8 cellular contexts compared by ENCODE assay signal in genomic region chr22:31122532-31123291, GRCh38. TPM values are rescaled to one million over a fixed set of nuclear protein-coding genes. Genes with fewer than 3 reads are reported as not detected.
DNase-seq lines count a peak whose midpoint lies in the region; ATAC-seq and TF ChIP-seq lines count a peak whose summit lies in the region.

TSS of gene INPP5J (plus strand) at chr22:31122966. CDS start at chr22:31123015, 49 bp downstream.

- peak within 1 kb of the TSS; percentile 86 for H3K18ac ChIP-seq in neuronal stem cell (ENCODE audit: low read length)

- no peaks in the 10 kb centered on the region for H3K9me3 Mint-ChIP-seq in activated CD8-positive, alpha-beta T cell treated with anti-CD3 and anti-CD28 coated beads for 36 hours
- H3K9me3 Mint-ChIP-seq in activated CD8-positive, alpha-beta T cell treated with anti-CD3 and anti-CD28 coated beads, Interleukin-2, amount 10 ng/mL, durations not matched to agents 7 days and 5 days (ENCODE audit: insufficient read depth), result no peaks in the 10 kb centered on the region

- H3K4me1 Mint-ChIP-seq in activated CD8-positive, alpha-beta T cell treated with anti-CD3 and anti-CD28 coated beads for 36 hours (ENCODE audit: low read depth), result no peaks in the 10 kb centered on the region
- peaks cover 1% of the 10 kb centered on the region for H3K4me1 Mint-ChIP-seq in activated CD8-positive, alpha-beta T cell treated with anti-CD3 and anti-CD28 coated beads, Interleukin-2, amount 10 ng/mL, durations not matched to agents 7 days and 5 days (ENCODE audit: low read depth)

- H3K4me3 ChIP-seq in SJCRH30 (peak within 1 kb of the TSS; percentile 21; the same call in 1 of the 2 replicates), foreskin fibroblast (ENCODE audit: low read depth in 1 of 2, low read length in 2 of 2) (peak within 1 kb of the TSS; percentile 26 to 46), neuronal stem cell (ENCODE audit: low read length in 2 of 2) (peak within 1 kb of the TSS; percentile 47 to 76)

- peak within 1 kb of the TSS; percentile 90 for H2BK15ac ChIP-seq in neuronal stem cell (ENCODE audit: low read length)

- no peak for ATAC-seq in activated CD8-positive, alpha-beta T cell treated with anti-CD3 and anti-CD28 coated beads for 36 hours
- ATAC-seq in activated CD8-positive, alpha-beta T cell treated with anti-CD3 and anti-CD28 coated beads, Interleukin-2, amount 10 ng/mL, durations not matched to agents 7 days and 5 days, result no peak
- no peak for ATAC-seq in GM19023 (IDR thresholded peaks at IDR 0.05; ENCODE audit: unreplicated experiment)

- no peak for TF ChIP-seq CTCF in activated CD8-positive, alpha-beta T cell treated with anti-CD3 and anti-CD28 coated beads for 36 hours (IDR thresholded peaks at IDR 0.05)
- TF ChIP-seq CTCF in foreskin fibroblast (IDR thresholded peaks at IDR 0.05; ENCODE audit: low read depth, low read length), result no peak

- H2BK5ac ChIP-seq in neuronal stem cell (ENCODE audit: low read length), result no peak within 1 kb of the TSS

- intact Hi-C loops in activated CD8-positive, alpha-beta T cell treated with anti-CD3 and anti-CD28 coated beads for 36 hours (cut with micrococcal nuclease), result no loop called here

- no peak within 1 kb of the TSS for H3K23ac ChIP-seq in neuronal stem cell (ENCODE audit: low read depth, low read length, poor library complexity)

- POLR2A ChIA-PET in activated CD8-positive, alpha-beta T cell treated with anti-CD3 and anti-CD28 coated beads for 36 hours (lab: Charles Lee), result no interaction called here
- POLR2A ChIA-PET in activated CD8-positive, alpha-beta T cell treated with anti-CD3 and anti-CD28 coated beads, Interleukin-2, amount 10 ng/mL, durations not matched to agents 7 days and 5 days (lab: Charles Lee), result no interaction called here

- peak within 1 kb of the TSS; percentile 1 for H2BK12ac ChIP-seq in neuronal stem cell (ENCODE audit: low read length)

- H3K27ac Mint-ChIP-seq in activated CD8-positive, alpha-beta T cell treated with anti-CD3 and anti-CD28 coated beads for 36 hours, result peak within 1 kb of the TSS; percentile 10
- no peak within 1 kb of the TSS for H3K27ac Mint-ChIP-seq in activated CD8-positive, alpha-beta T cell treated with anti-CD3 and anti-CD28 coated beads, Interleukin-2, amount 10 ng/mL, durations not matched to agents 7 days and 5 days

- CTCF ChIA-PET in activated CD8-positive, alpha-beta T cell treated with anti-CD3 and anti-CD28 coated beads for 36 hours (lab: Charles Lee), result no interaction called here
- CTCF ChIA-PET in activated CD8-positive, alpha-beta T cell treated with anti-CD3 and anti-CD28 coated beads, Interleukin-2, amount 10 ng/mL, durations not matched to agents 7 days and 5 days (lab: Charles Lee), result no interaction called here

- H3K27ac ChIP-seq in SJCRH30, result no peak within 1 kb of the TSS
- H3K27ac ChIP-seq in neuronal stem cell (replicated peaks; ENCODE audit: low read length), result no peak within 1 kb of the TSS

- no peak within 1 kb of the TSS for H3K14ac ChIP-seq in neuronal stem cell (ENCODE audit: low read length)

- H2BK120ac ChIP-seq in neuronal stem cell (ENCODE audit: low read depth, low read length), result peak within 1 kb of the TSS; percentile 61

- H3K79me1 ChIP-seq in neuronal stem cell (ENCODE audit: low read depth, low read length), result peaks cover 2% of the 10 kb centered on the region

- peak within 1 kb of the TSS; percentile 77 for H4K91ac ChIP-seq in neuronal stem cell (ENCODE audit: low read depth, low read length, poor library complexity)

- peak within 1 kb of the TSS; percentile 92 for H2AFZ ChIP-seq in neuronal stem cell (ENCODE audit: low read length)

- no peaks in the 10 kb centered on the region for H3K4me1 ChIP-seq in SJCRH30
- H3K4me1 ChIP-seq in neuronal stem cell (ENCODE audit: control insufficient read depth in 2 of 2, insufficient read depth in 1 of 2, low read depth in 1 of 2, low read length in 2 of 2), result peaks cover 0 to 13% of the 10 kb centered on the region in 2 donors

- H4K8ac ChIP-seq in neuronal stem cell (ENCODE audit: low read depth, low read length), result peak within 1 kb of the TSS; percentile 66

- no peak for DNase-seq in activated CD8-positive, alpha-beta T cell treated with anti-CD3 and anti-CD28 coated beads for 36 hours
- DNase-seq in activated CD8-positive, alpha-beta T cell treated with anti-CD3 and anti-CD28 coated beads, Interleukin-2, amount 10 ng/mL, durations not matched to agents 7 days and 5 days, result no peak
- peak; percentile 37 to 53 for DNase-seq in SJCRH30
- DNase-seq in foreskin fibroblast, result peak in 1 of 2 donors; percentile 60
- DNase-seq in neuronal stem cell (ENCODE audit: low spot score), result no peak
- DNase-seq in SIG-M5 treated with dmso at 0.1 percent for 504 hours (lab: John Stamatoyannopoulos, UW; ENCODE audit: unreplicated experiment), result no peak
- DNase-seq in stimulated activated CD4-positive, alpha-beta T cell treated with anti-CD3 and anti-CD28 coated beads, Interleukin-4, amount 100 ng/mL, for 4 hours, result no peak

- peak within 1 kb of the TSS; percentile 93 for H2AK5ac ChIP-seq in neuronal stem cell (ENCODE audit: low read depth, low read length)

- no peak within 1 kb of the TSS for H3K4me3 Mint-ChIP-seq in activated CD8-positive, alpha-beta T cell treated with anti-CD3 and anti-CD28 coated beads for 36 hours
- no peak within 1 kb of the TSS for H3K4me3 Mint-ChIP-seq in activated CD8-positive, alpha-beta T cell treated with anti-CD3 and anti-CD28 coated beads, Interleukin-2, amount 10 ng/mL, durations not matched to agents 7 days and 5 days

- H3K27me3 Mint-ChIP-seq in activated CD8-positive, alpha-beta T cell treated with anti-CD3 and anti-CD28 coated beads for 36 hours, result no peaks in the 10 kb centered on the region
- H3K27me3 Mint-ChIP-seq in activated CD8-positive, alpha-beta T cell treated with anti-CD3 and anti-CD28 coated beads, Interleukin-2, amount 10 ng/mL, durations not matched to agents 7 days and 5 days (ENCODE audit: low read depth), result peaks cover 3% of the 10 kb centered on the region

- H3K4ac ChIP-seq in neuronal stem cell (ENCODE audit: low read length), result peak within 1 kb of the TSS; percentile 17

- H3K9me3 ChIP-seq in SJCRH30 (replicated peaks), result no peaks in the 10 kb centered on the region
- no peaks in the 10 kb centered on the region for H3K9me3 ChIP-seq in neuronal stem cell (replicated peaks in 1 of 2; ENCODE audit: control insufficient read depth in 2 of 2, insufficient read depth in 1 of 2, low read depth in 1 of 2, low read length in 2 of 2)

- H3K9ac ChIP-seq in neuronal stem cell (ENCODE audit: low read depth, low read length, poor library complexity), result peak within 1 kb of the TSS; percentile 39

- H3K36me3 Mint-ChIP-seq in activated CD8-positive, alpha-beta T cell treated with anti-CD3 and anti-CD28 coated beads for 36 hours (ENCODE audit: low read depth), result no peaks in the 10 kb centered on the region
- no peaks in the 10 kb centered on the region for H3K36me3 Mint-ChIP-seq in activated CD8-positive, alpha-beta T cell treated with anti-CD3 and anti-CD28 coated beads, Interleukin-2, amount 10 ng/mL, durations not matched to agents 7 days and 5 days (ENCODE audit: low read depth)

- H3K27me3 ChIP-seq in SJCRH30 (no peaks in the 10 kb centered on the region), neuronal stem cell (ENCODE audit: control insufficient read depth in 3 of 3, insufficient read depth in 3 of 3, low read depth in 1 of 3, low read length in 3 of 3) (peaks cover 0 to 31% (median 0%) of the 10 kb centered on the region in 3 experiments)

- H3K36me3 ChIP-seq in SJCRH30 (no peaks in the 10 kb centered on the region), neuronal stem cell (replicated peaks in 1 of 2; ENCODE audit: control insufficient read depth in 2 of 2, insufficient read depth in 2 of 2, low read length in 2 of 2) (no peaks in the 10 kb centered on the region)

- peak within 1 kb of the TSS; percentile 82 for H3K4me2 ChIP-seq in neuronal stem cell (ENCODE audit: insufficient read depth, low read length, poor library complexity, severe bottlenecking)

- no CpG with 5 or more reads among the region's 10 CpGs for WGBS in neuronal stem cell (ENCODE audit: extremely low coverage in 2 of 2, insufficient read length in 2 of 2, insufficient replicate concordance in 1 of 2), 2 donors

RNA-seq across cellular contexts. Expression of gene INPP5J, which starts in this region (rescaled TPM):
- under 1 TPM; 0.09 to 0.29 TPM for total RNA-seq in activated CD8-positive, alpha-beta T cell treated with anti-CD3 and anti-CD28 coated beads for 36 hours
- total RNA-seq in activated CD8-positive, alpha-beta T cell treated with anti-CD3 and anti-CD28 coated beads, Interleukin-2, amount 10 ng/mL, durations not matched to agents 7 days and 5 days, result not detected
- 0.10 and 0.12 TPM in 2 replicates for total RNA-seq in SJCRH30 (2014; rRNA removed; shearing (Covaris generic))
- polyA plus RNA-seq in neuronal stem cell (2013, experiment 1 of 2), result 4.8 TPM
- polyA plus RNA-seq in neuronal stem cell (2013, experiment 2 of 2), result 4.6 TPM

Comparison
In these comparisons a context has a peak if more than half of its experiments do, and no peak if none do; other contexts are left out.
1. Peak in DNase-seq and H3K4me3 ChIP-seq in SJCRH30; RNA of the gene not detected or under 1 TPM.